In the genomic region with DNA sequence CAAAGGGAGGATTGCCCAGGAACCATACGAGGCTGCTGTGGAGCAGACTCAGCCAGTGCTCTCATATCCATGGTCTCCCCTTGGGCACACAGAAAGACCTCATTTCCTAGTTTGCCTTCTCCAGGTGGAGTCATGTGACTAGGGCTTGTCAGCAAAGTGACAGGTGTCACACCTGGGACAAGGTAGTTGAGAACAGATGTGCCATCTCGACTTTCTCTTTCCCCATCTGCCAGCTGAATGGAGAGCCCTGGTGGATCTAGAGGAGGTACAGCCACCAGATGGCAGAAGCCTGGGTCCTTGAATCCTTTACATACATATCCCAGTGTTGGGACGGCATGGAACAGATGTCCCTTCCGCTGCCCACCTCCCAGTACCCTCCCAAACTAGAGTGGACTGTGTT, we compare ENCODE assay signal across 24 cellular contexts. TPM values are rescaled to one million over a fixed set of nuclear protein-coding genes. Genes with fewer than 3 reads are reported as not detected.
DNase-seq lines count a peak whose midpoint lies in the region; ATAC-seq and TF ChIP-seq lines count a peak whose summit lies in the region.
"Had no signal": no experiment of that assay in that cellular context is flagged by ENCODE, and none has a peak within 500 bp of the region (broad histone marks: within the 10 kb centered on the region; RNA-seq: fewer than 3 reads in every experiment).

No MANE protein-coding gene starts in this region.

- peaks cover 27% of the 10 kb centered on the region for H3K36me3 ChIP-seq in right atrium auricular region
- no peaks in the 10 kb centered on the region for H3K36me3 ChIP-seq in Panc1 (ENCODE audit: control insufficient read depth, insufficient read depth, low read length)
- peaks cover 11 to 34% (median 13%) of the 10 kb centered on the region in 3 donors for H3K36me3 ChIP-seq in esophagus squamous epithelium
- H3K36me3 ChIP-seq: uterus had no signal

- TF ChIP-seq POLR2A in esophagus squamous epithelium (IDR thresholded peaks at IDR 0.05) = no peak

- ATAC-seq in right cardiac atrium (no peak), Panc1 (no peak), GM19324 (IDR thresholded peaks at IDR 0.05; ENCODE audit: low FRiP score, unreplicated experiment) (no peak)
- ATAC-seq: CD8-positive, alpha-beta T cell; gastroesophageal sphincter; natural killer cell had no signal

- H3K9me3 ChIP-seq in right cardiac atrium (ENCODE audit: control insufficient read depth, low read length) (no peaks in the 10 kb centered on the region), right atrium auricular region (no peaks in the 10 kb centered on the region), Panc1 (ENCODE audit: control insufficient read depth, insufficient read depth, low read depth, low read length) (no peaks in the 10 kb centered on the region), esophagus squamous epithelium (no peaks in the 10 kb centered on the region)
- H3K9me3 ChIP-seq: gastroesophageal sphincter, spleen, uterus had no signal

- H3K27me3 ChIP-seq in right cardiac atrium (ENCODE audit: control insufficient read depth, insufficient read depth) = no peaks in the 10 kb centered on the region
- no peaks in the 10 kb centered on the region for H3K27me3 ChIP-seq in right atrium auricular region
- H3K27me3 ChIP-seq in Panc1 (ENCODE audit: control insufficient read depth, insufficient read depth, low read length) = no peaks in the 10 kb centered on the region
- H3K27me3 ChIP-seq in esophagus squamous epithelium = no peaks in the 10 kb centered on the region
- H3K27me3 ChIP-seq: gastroesophageal sphincter, uterus had no signal

- 79% methylated on average over 4 of the region's 4 CpGs for WGBS in right cardiac atrium
- WGBS in esophagus squamous epithelium, 2 donors = 53 to 68% methylated on average over 3 to 4 of the region's 4 CpGs

- in situ Hi-C loops in Panc1 (cut with HindIII; ENCODE audit: low pct_unique_long_range_greater_than_20kb, low sequenced_read_pairs) (no loop called here), KBM-7 (cut with MboI; ENCODE audit: low pct_unique_long_range_greater_than_20kb, low sequenced_read_pairs) (no loop called here)

- intact Hi-C loops in right cardiac atrium (cut with DNase I) = no loop called here
- intact Hi-C loops in Panc1 (cut with micrococcal nuclease; ENCODE audit: unreplicated experiment) = no loop called here
- intact Hi-C loops in esophagus squamous epithelium (cut with DNase I) = no loop called here

- DNase-seq in right cardiac atrium (no peak), right atrium auricular region (ENCODE audit: low spot score) (no peak), Panc1 (ENCODE audit: low read depth, low spot score) (no peak), esophagus squamous epithelium (lab: John Stamatoyannopoulos, UW) (no peak), middle frontal gyrus (ENCODE audit: extremely low spot score, low spot score) (no peak), KBM-7 (no peak), amygdala (lab: John Stamatoyannopoulos, UW) (no peak)
- DNase-seq: activated CD4-positive, alpha-beta T cell treated with anti-CD3 and anti-CD28 coated beads for 1 hour; activated effector memory CD4-positive, alpha-beta T cell treated with Interleukin-2 at 50 U/mL for 16 hours; CD8-positive, alpha-beta T cell; cerebellar nuclear complex; natural killer cell; NCI-H187; posterior cingulate gyrus; Right ventricle myocardium superior; spleen had no signal

- CTCF ChIA-PET in Panc1 (lab: Charles Lee) = no interaction called here

- no peak for TF ChIP-seq CTCF in right atrium auricular region (IDR thresholded peaks at IDR 0.05)
- TF ChIP-seq CTCF in Panc1 (IDR thresholded peaks at IDR 0.05) = peak; percentile 23
- peak in 2 of 6 experiments; percentile 10 to 49 for TF ChIP-seq CTCF in esophagus squamous epithelium (IDR thresholded peaks at IDR 0.05)

- H3K4me3 ChIP-seq in right cardiac atrium (ENCODE audit: low read length) = no peak overlapping the region
- no peak overlapping the region for H3K4me3 ChIP-seq in right atrium auricular region
- H3K4me3 ChIP-seq in Panc1 (ENCODE audit: low read depth in 2 of 2, low read length in 2 of 2) = no peak overlapping the region
- H3K4me3 ChIP-seq in esophagus squamous epithelium = no peak overlapping the region
- H3K4me3 ChIP-seq: gastroesophageal sphincter, lung, spleen, uterus had no signal

- BruUV-seq in Panc1 (replicated peaks; lab: Mats Ljungman, UMichigan) = no TSS peak

- H3K4me1 ChIP-seq in right cardiac atrium (ENCODE audit: control insufficient read depth, insufficient read depth, low read length) (peaks cover 7% of the 10 kb centered on the region), right atrium auricular region (peaks cover 0 to 55% of the 10 kb centered on the region in 2 donors), Panc1 (ENCODE audit: control insufficient read depth, insufficient read depth, low read length) (no peaks in the 10 kb centered on the region), esophagus squamous epithelium (peaks cover 30 to 74% (median 48%) of the 10 kb centered on the region in 3 donors)
- H3K4me1 ChIP-seq: spleen, uterus had no signal

- POLR2A ChIA-PET in Panc1 (lab: Charles Lee) = no interaction called here

- H3K27ac ChIP-seq in right cardiac atrium (ENCODE audit: low read length) (peak overlapping the region; percentile 24), right atrium auricular region (no peak overlapping the region), Panc1 (ENCODE audit: low read length) (no peak overlapping the region), esophagus squamous epithelium (peak overlapping the region; percentile 86 to 95 (median 90))
- H3K27ac ChIP-seq: gastroesophageal sphincter, spleen had no signal

RNA-seq across cellular contexts. Expression of gene ALDOB, which starts 42.9 kb away (rescaled TPM):
- total RNA-seq in right cardiac atrium (1 to 10 TPM in 1 of 4 donors, under 1 TPM in 3; 0.40 to 1.8 (median 0.55) TPM), right atrium auricular region (under 1 TPM; 0.24 to 0.85 TPM), Panc1 (2021; ENCODE audit: unreplicated experiment) (0.67 TPM), esophagus squamous epithelium (not detected)
- polyA plus RNA-seq in right cardiac atrium = 0.91 TPM
- polyA plus RNA-seq in Panc1 (2012; ENCODE audit: insufficient read length) = not detected
- total RNA-seq: CD8-positive, alpha-beta T cell; gastroesophageal sphincter; H4; HT1080; M059J; natural killer cell; T-helper 2 cell treated with Interferon-gamma antibody and Interleukin-4, amounts not matched to agents 100 ng/mL and 5 ng/mL, for 36 hours had no signal

RNA-seq across cellular contexts. Expression of gene RNF20, which starts 55.2 kb away (rescaled TPM):
- 10 to 100 TPM; 49.1 to 59.5 (median 51.6) TPM for total RNA-seq in right cardiac atrium
- polyA plus RNA-seq in right cardiac atrium = 17.9 TPM
- total RNA-seq in right atrium auricular region = 10 to 100 TPM; 18.0 to 22.7 TPM
- total RNA-seq in Panc1 (2021; ENCODE audit: unreplicated experiment) = 37.5 TPM
- 22.9 TPM for polyA plus RNA-seq in Panc1 (2012; ENCODE audit: insufficient read length)
- 10 to 100 TPM; 17.3 to 24.6 (median 20.9) TPM for total RNA-seq in esophagus squamous epithelium

Comparison
In these comparisons a context has a peak if more than half of its experiments do, and no peak if none do; other contexts are left out.
1. H3K27ac ChIP-seq: peak in right cardiac atrium (single experiment) and esophagus squamous epithelium (4 of 4); none in right atrium auricular region (0 of 2) and Panc1 (single experiment).